In the genomic region with DNA sequence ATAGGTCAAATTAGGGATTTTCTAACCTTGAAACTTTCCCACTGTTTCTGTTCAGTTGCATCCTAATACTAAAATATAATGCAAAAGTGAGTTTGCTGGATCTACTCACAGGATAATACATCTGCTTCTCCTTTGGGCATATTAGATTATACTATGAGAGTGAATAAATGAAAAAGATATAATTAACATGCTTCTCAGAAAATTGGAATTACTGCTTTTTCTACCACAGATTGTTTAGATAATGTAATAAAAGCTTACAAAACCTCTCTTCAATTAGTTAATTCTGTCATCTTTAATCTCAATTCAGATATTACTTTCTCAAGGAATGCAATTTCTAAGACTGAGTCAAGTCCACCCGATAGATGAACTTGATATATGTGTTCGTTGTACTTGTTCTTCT, we compare ENCODE assay signal across 30 cellular contexts.
A peak's percentile ranks its signal among the peaks of the same experiment; 100 is the strongest.
DNase-seq lines count a peak whose midpoint lies in the region; ATAC-seq, FAIRE-seq and TF ChIP-seq lines count a peak whose summit lies in the region.
"Had no signal": no experiment of that assay in that cellular context is flagged by ENCODE, and none has a peak within 500 bp of the region (broad histone marks: within the 10 kb centered on the region; RNA-seq: fewer than 3 reads in every experiment).

No MANE protein-coding gene starts in this region.

- H2AFZ ChIP-seq in SK-N-SH (ENCODE audit: low read depth) = no peak overlapping the region

- H3K79me2 ChIP-seq in SK-N-SH (ENCODE audit: insufficient read depth) = no peaks in the 10 kb centered on the region

- H3K9me2 ChIP-seq in SK-N-SH = no peaks in the 10 kb centered on the region

- no peak overlapping the region for H3K9ac ChIP-seq in SK-N-SH
- H3K9ac ChIP-seq: BLaER1; BLaER1 treated with 17β-estradiol and CSF1 and Interleukin-3, amounts not matched to agents 10 nM and 100 nM had no signal

- WGBS in SK-N-SH (ENCODE audit: low lambda C conversion rate) = 66% methylated on average over 2 of the region's 2 CpGs

- ATAC-seq in SK-N-SH treated with all-trans-retinoic acid at 6 μM for 48 hours = peak; percentile 42; the same call in 1 of the 3 replicates
- ATAC-seq: A549; CD8-positive, alpha-beta T cell had no signal

- peaks cover 0 to 2% of the 10 kb centered on the region in 2 experiments; a peak in 1 of 4 replicates for H3K4me1 ChIP-seq in SK-N-SH (ENCODE audit: control insufficient read depth in 1 of 2, insufficient read depth in 2 of 2, low read depth in 1 of 2, low read length in 1 of 2)
- H3K4me1 ChIP-seq: A549, BE2C, BLaER1, Caco-2 had no signal

- H3K36me3 ChIP-seq in SK-N-SH (replicated peaks in 1 of 2; ENCODE audit: control insufficient read depth in 1 of 2, insufficient read depth in 2 of 2, low read length in 1 of 2) = no peaks in the 10 kb centered on the region
- H3K36me3 ChIP-seq: BE2C; BLaER1; BLaER1 treated with 17β-estradiol and CSF1 and Interleukin-3, amounts not matched to agents 10 nM and 100 nM had no signal

- H3F3A ChIP-seq in SK-N-SH (replicated peaks; ENCODE audit: insufficient read depth) = no peaks in the 10 kb centered on the region

- no peaks in the 10 kb centered on the region for H4K20me1 ChIP-seq in SK-N-SH (ENCODE audit: insufficient read depth)
- H4K20me1 ChIP-seq: BLaER1; BLaER1 treated with 17β-estradiol and CSF1 and Interleukin-3, amounts not matched to agents 10 nM and 100 nM had no signal

- CTCF ChIA-PET in SK-N-SH (lab: Yijun Ruan, JAX) = interaction anchor here (1.5 kb wide), 1 partner anchor 16 kb away, joined by 3 read pairs; no protein-coding TSS in a partner anchor

- H3K4me3 ChIP-seq in SK-N-SH (ENCODE audit: low read depth in 2 of 2, low read length in 1 of 2) = no peak overlapping the region
- H3K4me3 ChIP-seq: A549; BLaER1; BLaER1 treated with 17β-estradiol and CSF1 and Interleukin-3, amounts not matched to agents 10 nM and 100 nM had no signal

- H3K4me2 ChIP-seq in SK-N-SH = no peak overlapping the region
- H3K4me2 ChIP-seq: A549; BLaER1; BLaER1 treated with 17β-estradiol and CSF1 and Interleukin-3, amounts not matched to agents 10 nM and 100 nM had no signal

- no peaks in the 10 kb centered on the region for H3K9me3 ChIP-seq in SK-N-SH
- H3K9me3 ChIP-seq: A549; BE2C; BLaER1; BLaER1 treated with 17β-estradiol and CSF1 and Interleukin-3, amounts not matched to agents 10 nM and 100 nM; Caco-2 had no signal

- DNase-seq in SK-N-SH (no peak), D721Med (ENCODE audit: insufficient read length, low spot score) (no peak), NCI-H2081 (lab: John Stamatoyannopoulos, UW) (no peak)
- DNase-seq: 8988T; ACHN; AML-193; BE2C; C1 segment of cervical spinal cord; Caco-2; Calu3; CD4-positive, alpha-beta memory T cell; CD4-positive, alpha-beta T cell; CD4-positive, CD25-positive, alpha-beta regulatory T cell; CD8-positive, alpha-beta memory T cell; CD8-positive, alpha-beta T cell; COR-L47; DMS 273 treated with DMSO at 0.1 percent for 48 hours; DMS153; DMS53; DMS79; DMS79 treated with DMSO at 0.1 percent for 48 hours; DND-41; EL had no signal

- no peaks in the 10 kb centered on the region for H3K27me3 ChIP-seq in SK-N-SH (ENCODE audit: insufficient read depth)
- H3K27me3 ChIP-seq: BE2C; BLaER1; BLaER1 treated with 17β-estradiol and CSF1 and Interleukin-3, amounts not matched to agents 10 nM and 100 nM had no signal

- TF ChIP-seq RAD21 in SK-N-SH (IDR thresholded peaks at IDR 0.05; ENCODE audit: low read length) = no peak

- TF ChIP-seq CTCF in SK-N-SH (IDR thresholded peaks at IDR 0.05) (no peak), D721Med (IDR thresholded peaks at IDR 0.05; ENCODE audit: insufficient read depth, missing control alignments) (no peak)

- no peak; a peak in 1 of 4 replicates for TF ChIP-seq EP300 in SK-N-SH (IDR thresholded peaks at IDR 0.05; ENCODE audit: borderline replicate concordance in 1 of 2, low read depth in 1 of 2, low read length in 1 of 2)

- peak; percentile 41 for FAIRE-seq in D721Med (lab: Jason Lieb, UNC)
- FAIRE-seq: A204.1, A549 had no signal

- POLR2A ChIA-PET in SK-N-SH (lab: Yijun Ruan, JAX) = no interaction called here

- H3K27ac ChIP-seq in SK-N-SH (ENCODE audit: low read depth in 2 of 2, low read length in 1 of 2) = no peak overlapping the region
- H3K27ac ChIP-seq: 22Rv1; A549; BLaER1; BLaER1 treated with 17β-estradiol and CSF1 and Interleukin-3, amounts not matched to agents 10 nM and 100 nM; C4-2B had no signal

TF ChIP-seq in SK-N-SH treated with all-trans-retinoic acid at 6 μM for 48 hours, 23 proteins besides CTCF, POLR2A, EP300 and RAD21 (continues in another document):
- TF ChIP-seq GLIS3 (CRISPR knock-in tag; IDR thresholded peaks at IDR 0.05) (no peak), TOX (CRISPR knock-in tag; IDR thresholded peaks at IDR 0.05; ENCODE audit: borderline replicate concordance) (no peak), ARNTL (CRISPR knock-in tag; IDR thresholded peaks at IDR 0.05; ENCODE audit: borderline replicate concordance, low read depth) (no peak), ZC3H10 (CRISPR knock-in tag; IDR thresholded peaks at IDR 0.05) (peak; percentile 38; the same call in 1 of the 2 replicates), TCF4 (CRISPR knock-in tag; IDR thresholded peaks at IDR 0.05; ENCODE audit: borderline replicate concordance) (peak; percentile 63)
- TF ChIP-seq, protein P1, sequence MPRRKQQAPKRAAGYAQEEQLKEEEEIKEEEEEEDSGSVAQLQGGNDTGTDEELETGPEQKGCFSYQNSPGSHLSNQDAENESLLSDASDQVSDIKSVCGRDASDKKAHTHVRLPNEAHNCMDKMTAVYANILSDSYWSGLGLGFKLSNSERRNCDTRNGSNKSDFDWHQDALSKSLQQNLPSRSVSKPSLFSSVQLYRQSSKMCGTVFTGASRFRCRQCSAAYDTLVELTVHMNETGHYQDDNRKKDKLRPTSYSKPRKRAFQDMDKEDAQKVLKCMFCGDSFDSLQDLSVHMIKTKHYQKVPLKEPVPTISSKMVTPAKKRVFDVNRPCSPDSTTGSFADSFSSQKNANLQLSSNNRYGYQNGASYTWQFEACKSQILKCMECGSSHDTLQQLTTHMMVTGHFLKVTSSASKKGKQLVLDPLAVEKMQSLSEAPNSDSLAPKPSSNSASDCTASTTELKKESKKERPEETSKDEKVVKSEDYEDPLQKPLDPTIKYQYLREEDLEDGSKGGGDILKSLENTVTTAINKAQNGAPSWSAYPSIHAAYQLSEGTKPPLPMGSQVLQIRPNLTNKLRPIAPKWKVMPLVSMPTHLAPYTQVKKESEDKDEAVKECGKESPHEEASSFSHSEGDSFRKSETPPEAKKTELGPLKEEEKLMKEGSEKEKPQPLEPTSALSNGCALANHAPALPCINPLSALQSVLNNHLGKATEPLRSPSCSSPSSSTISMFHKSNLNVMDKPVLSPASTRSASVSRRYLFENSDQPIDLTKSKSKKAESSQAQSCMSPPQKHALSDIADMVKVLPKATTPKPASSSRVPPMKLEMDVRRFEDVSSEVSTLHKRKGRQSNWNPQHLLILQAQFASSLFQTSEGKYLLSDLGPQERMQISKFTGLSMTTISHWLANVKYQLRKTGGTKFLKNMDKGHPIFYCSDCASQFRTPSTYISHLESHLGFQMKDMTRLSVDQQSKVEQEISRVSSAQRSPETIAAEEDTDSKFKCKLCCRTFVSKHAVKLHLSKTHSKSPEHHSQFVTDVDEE (CRISPR knock-in tag; IDR thresholded peaks at IDR 0.05) = no peak

TF ChIP-seq in SK-N-SH, 30 proteins besides CTCF, POLR2A, EP300 and RAD21 (continues in another document):
- TF ChIP-seq POLR2AphosphoS5 (IDR thresholded peaks at IDR 0.05; ENCODE audit: low read depth, low read length) (no peak), YY1 (IDR thresholded peaks at IDR 0.05; ENCODE audit: low read depth) (no peak), RFX5 (IDR thresholded peaks at IDR 0.05; ENCODE audit: low read length) (no peak), FOXJ3 (CRISPR knock-in tag; IDR thresholded peaks at IDR 0.05) (no peak), RXRA (IDR thresholded peaks at IDR 0.05; ENCODE audit: borderline replicate concordance, low read depth) (no peak), GABPA (IDR thresholded peaks at IDR 0.05; ENCODE audit: low read depth) (no peak), NRF1 (IDR thresholded peaks at IDR 0.05; ENCODE audit: low read depth, low read length) (no peak), TCF12 (IDR thresholded peaks at IDR 0.05) (no peak), GATA2 (CRISPR knock-in tag; IDR thresholded peaks at IDR 0.05) (no peak), EZH2phosphoT487 (IDR thresholded peaks at IDR 0.05; ENCODE audit: borderline replicate concordance, low read depth) (no peak), MEF2A (IDR thresholded peaks at IDR 0.05; ENCODE audit: borderline replicate concordance, low read depth) (no peak), FOSL2 (IDR thresholded peaks at IDR 0.05; ENCODE audit: borderline replicate concordance, low read depth) (no peak)
- TF ChIP-seq, protein P2, sequence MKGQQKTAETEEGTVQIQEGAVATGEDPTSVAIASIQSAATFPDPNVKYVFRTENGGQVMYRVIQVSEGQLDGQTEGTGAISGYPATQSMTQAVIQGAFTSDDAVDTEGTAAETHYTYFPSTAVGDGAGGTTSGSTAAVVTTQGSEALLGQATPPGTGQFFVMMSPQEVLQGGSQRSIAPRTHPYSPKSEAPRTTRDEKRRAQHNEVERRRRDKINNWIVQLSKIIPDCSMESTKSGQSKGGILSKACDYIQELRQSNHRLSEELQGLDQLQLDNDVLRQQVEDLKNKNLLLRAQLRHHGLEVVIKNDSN (IDR thresholded peaks at IDR 0.05; ENCODE audit: borderline replicate concordance, low read depth) = no peak
- TF ChIP-seq, protein P3, sequence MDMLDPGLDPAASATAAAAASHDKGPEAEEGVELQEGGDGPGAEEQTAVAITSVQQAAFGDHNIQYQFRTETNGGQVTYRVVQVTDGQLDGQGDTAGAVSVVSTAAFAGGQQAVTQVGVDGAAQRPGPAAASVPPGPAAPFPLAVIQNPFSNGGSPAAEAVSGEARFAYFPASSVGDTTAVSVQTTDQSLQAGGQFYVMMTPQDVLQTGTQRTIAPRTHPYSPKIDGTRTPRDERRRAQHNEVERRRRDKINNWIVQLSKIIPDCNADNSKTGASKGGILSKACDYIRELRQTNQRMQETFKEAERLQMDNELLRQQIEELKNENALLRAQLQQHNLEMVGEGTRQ (IDR thresholded peaks at IDR 0.05; ENCODE audit: borderline replicate concordance, low read depth, low read length) = no peak
